8 cellular contexts compared by ENCODE assay signal in the genomic region with DNA sequence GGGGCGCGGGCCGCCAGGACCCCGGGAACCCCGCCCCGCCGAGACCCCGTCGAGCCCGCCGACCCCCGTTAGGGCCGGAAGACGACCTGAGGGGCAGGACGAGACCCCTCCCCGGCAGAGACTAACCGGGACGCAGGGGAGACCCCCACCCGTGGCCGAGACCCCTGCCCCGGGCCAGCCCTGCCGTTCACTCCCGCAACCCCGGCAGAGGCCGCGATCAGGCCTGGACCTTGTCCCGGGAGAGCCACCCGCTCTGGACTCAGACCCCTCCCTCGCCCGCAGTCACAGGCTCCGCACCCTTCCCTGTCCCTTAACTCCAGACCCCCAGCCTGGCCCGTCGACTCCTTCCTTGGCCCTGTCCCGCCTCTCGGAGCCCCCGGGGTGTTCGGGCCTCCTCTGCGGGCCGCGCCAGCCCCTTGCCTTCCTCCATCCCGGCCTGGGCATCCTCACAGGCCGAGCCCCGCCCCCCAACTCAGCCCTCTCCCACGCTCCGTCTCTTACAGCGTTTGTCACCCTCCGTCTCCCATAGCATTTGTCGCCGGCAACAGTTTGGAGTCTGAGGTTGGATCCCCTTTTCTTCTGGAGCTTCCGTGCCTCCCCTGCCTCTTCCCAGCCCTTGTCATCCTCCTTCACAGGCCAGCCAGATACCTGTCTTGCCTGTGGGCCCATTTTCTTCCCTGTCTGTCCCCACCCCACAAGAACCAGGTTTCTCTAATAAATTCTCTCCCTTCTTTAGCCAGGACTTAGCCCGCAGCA. TPM values are rescaled to one million over a fixed set of nuclear protein-coding genes. Genes with fewer than 3 reads are reported as not detected.
DNase-seq lines count a peak whose midpoint lies in the region; ATAC-seq and TF ChIP-seq lines count a peak whose summit lies in the region.

No MANE protein-coding gene starts in this region.

- H3K4me1 Mint-ChIP-seq in activated CD8-positive, alpha-beta memory T cell treated with anti-CD3 and anti-CD28 coated beads, Interleukin-2, amount 10 ng/mL, durations not matched to agents 7 days and 5 days: peaks cover 58% of the 10 kb centered on the region

- 1% methylated on average over 50 of the region's 51 CpGs for WGBS in prostate gland

- no peak for DNase-seq in activated CD8-positive, alpha-beta memory T cell treated with anti-CD3 and anti-CD28 coated beads, Interleukin-2, amount 10 ng/mL, durations not matched to agents 7 days and 5 days
- no peak for DNase-seq in activated CD8-positive, alpha-beta memory T cell treated with anti-CD3 and anti-CD28 coated beads, Interleukin-2, amount 50 U/mL, for 4 hours
- no peak for DNase-seq in fibroblast of pulmonary artery (ENCODE audit: low read depth)
- no peak for DNase-seq in prostate gland (ENCODE audit: low spot score)
- no peak for DNase-seq in posterior vena cava (ENCODE audit: low spot score)

- peak overlapping the region; percentile 89 for H3K4me3 ChIP-seq in WI38 (ENCODE audit: low read depth, low read length)
- peak overlapping the region; percentile 87 for H3K4me3 ChIP-seq in fibroblast of pulmonary artery (replicated peaks; ENCODE audit: low read depth, low read length)
- H3K4me3 ChIP-seq in prostate gland: peak overlapping the region; percentile 67 to 88

- ATAC-seq in activated CD8-positive, alpha-beta memory T cell treated with anti-CD3 and anti-CD28 coated beads, Interleukin-2, amount 10 ng/mL, durations not matched to agents 7 days and 5 days: no peak
- no peak for ATAC-seq in GM21423 (IDR thresholded peaks at IDR 0.05; ENCODE audit: unreplicated experiment)
- no peak for ATAC-seq in GM18861 (IDR thresholded peaks at IDR 0.05; ENCODE audit: unreplicated experiment)

- H3K36me3 ChIP-seq in prostate gland: no peaks in the 10 kb centered on the region

- intact Hi-C loops in prostate gland (cut with DNase I): loop anchor here (10.0 kb wide), 1 partner anchor 169 kb away; a partner anchor contains a TSS
- intact Hi-C loops in posterior vena cava (cut with DNase I): no loop called here

- H3K4me1 ChIP-seq in prostate gland (replicated peaks): peaks cover 10% of the 10 kb centered on the region

- CTCF ChIA-PET in activated CD8-positive, alpha-beta memory T cell treated with anti-CD3 and anti-CD28 coated beads, Interleukin-2, amount 10 ng/mL, durations not matched to agents 7 days and 5 days (lab: Charles Lee): interaction anchor here (0.8 to 7.4 kb wide), 9 partner anchors 9 to 90 kb away, joined by 3 to 133 read pairs (median 5); a partner anchor contains a TSS

- H3K9me3 ChIP-seq in prostate gland: no peaks in the 10 kb centered on the region

- H3K27me3 Mint-ChIP-seq in activated CD8-positive, alpha-beta memory T cell treated with anti-CD3 and anti-CD28 coated beads, Interleukin-2, amount 10 ng/mL, durations not matched to agents 7 days and 5 days: no peaks in the 10 kb centered on the region

- TF ChIP-seq CTCF in WI38 (IDR thresholded peaks at IDR 0.05; ENCODE audit: low read depth, low read length) (no peak), fibroblast of pulmonary artery (IDR thresholded peaks at IDR 0.05; ENCODE audit: low read length, missing control alignments) (no peak), prostate gland (IDR thresholded peaks at IDR 0.05) (no peak)

- TF ChIP-seq POLR2A in prostate gland (IDR thresholded peaks at IDR 0.05): no peak

- H3K27ac ChIP-seq in prostate gland: peak overlapping the region; percentile 53 to 83

- peak overlapping the region; percentile 85 for H3K4me3 Mint-ChIP-seq in activated CD8-positive, alpha-beta memory T cell treated with anti-CD3 and anti-CD28 coated beads, Interleukin-2, amount 10 ng/mL, durations not matched to agents 7 days and 5 days

- H3K27me3 ChIP-seq in prostate gland (replicated peaks; ENCODE audit: insufficient read depth): no peaks in the 10 kb centered on the region

- H3K36me3 Mint-ChIP-seq in activated CD8-positive, alpha-beta memory T cell treated with anti-CD3 and anti-CD28 coated beads, Interleukin-2, amount 10 ng/mL, durations not matched to agents 7 days and 5 days: no peaks in the 10 kb centered on the region

- H3K27ac Mint-ChIP-seq in activated CD8-positive, alpha-beta memory T cell treated with anti-CD3 and anti-CD28 coated beads, Interleukin-2, amount 10 ng/mL, durations not matched to agents 7 days and 5 days: peak overlapping the region; percentile 85

- no peaks in the 10 kb centered on the region for H3K9me3 Mint-ChIP-seq in activated CD8-positive, alpha-beta memory T cell treated with anti-CD3 and anti-CD28 coated beads, Interleukin-2, amount 10 ng/mL, durations not matched to agents 7 days and 5 days (ENCODE audit: low read depth)

RNA-seq across cellular contexts. Expression of a gene that starts 0.6 kb away (rescaled TPM):
- 10 to 100 TPM; 54.3 to 57.4 TPM for total RNA-seq in activated CD8-positive, alpha-beta memory T cell treated with anti-CD3 and anti-CD28 coated beads, Interleukin-2, amount 10 ng/mL, durations not matched to agents 7 days and 5 days
- 10 to 100 TPM; 45.0 to 69.5 TPM for total RNA-seq in prostate gland
- total RNA-seq in posterior vena cava: 10 to 100 TPM; 39.5 to 41.3 TPM

RNA-seq across cellular contexts. Expression of a gene that starts 14.1 kb away (rescaled TPM):
- total RNA-seq in activated CD8-positive, alpha-beta memory T cell treated with anti-CD3 and anti-CD28 coated beads, Interleukin-2, amount 10 ng/mL, durations not matched to agents 7 days and 5 days: 1 to 10 TPM in 1 of 2 experiments, under 1 TPM in 1; 0.20 to 1.8 TPM
- total RNA-seq in prostate gland (10 to 100 TPM in 1 of 2 donors, 1 to 10 TPM in 1; 4.7 to 12.8 TPM), posterior vena cava (10 to 100 TPM; 40.8 to 47.6 TPM)

RNA-seq across cellular contexts. Expression of a gene that starts 15.8 kb away (rescaled TPM):
- 100 to 1,000 TPM in 1 of 2 experiments, 10 to 100 TPM in 1; 84.5 to 119 TPM for total RNA-seq in activated CD8-positive, alpha-beta memory T cell treated with anti-CD3 and anti-CD28 coated beads, Interleukin-2, amount 10 ng/mL, durations not matched to agents 7 days and 5 days
- 10 to 100 TPM; 13.3 to 15.1 TPM for total RNA-seq in prostate gland
- 10 to 100 TPM; 18.0 to 19.1 TPM for total RNA-seq in posterior vena cava

RNA-seq across cellular contexts. Expression of a gene that starts 16.3 kb away (rescaled TPM):
- under 1 TPM; 0.75 to 0.99 TPM for total RNA-seq in activated CD8-positive, alpha-beta memory T cell treated with anti-CD3 and anti-CD28 coated beads, Interleukin-2, amount 10 ng/mL, durations not matched to agents 7 days and 5 days
- 1 to 10 TPM; 1.5 to 2.9 TPM for total RNA-seq in prostate gland
- 1 to 10 TPM in 1 of 2 donors, under 1 TPM in 1; 0.76 to 1.4 TPM for total RNA-seq in posterior vena cava

RNA-seq across cellular contexts. Expression of a gene that starts 20.6 kb away (rescaled TPM):
- total RNA-seq in activated CD8-positive, alpha-beta memory T cell treated with anti-CD3 and anti-CD28 coated beads, Interleukin-2, amount 10 ng/mL, durations not matched to agents 7 days and 5 days: not detected
- 10 to 100 TPM in 1 of 2 donors, not detected in 1; 10.2 TPM for total RNA-seq in prostate gland
- total RNA-seq in posterior vena cava: not detected

Comparison
In these comparisons a context has a peak if more than half of its experiments do, and no peak if none do; other contexts are left out.
1. RNA of a gene that starts 15.8 kb away (total RNA-seq): 84.5 to 119 TPM in activated CD8-positive, alpha-beta memory T cell treated with anti-CD3 and anti-CD28 coated beads, Interleukin-2, amount 10 ng/mL, durations not matched to agents 7 days and 5 days; 18.0 to 19.1 TPM in posterior vena cava and 13.3 to 15.1 TPM in prostate gland; every median in the first group is over 4 times any median in the second.
2. Peak in every context shown above with its lines, with median percentiles within 50 percentile points of each other: H3K4me3 ChIP-seq.